Comparison of ENCODE assay signal across 21 cellular contexts in genomic region chr2:141641462-141641861, GRCh38.
DNase-seq lines count a peak whose midpoint lies in the region; ATAC-seq, FAIRE-seq and TF ChIP-seq lines count a peak whose summit lies in the region.
"Had no signal": no experiment of that assay in that cellular context is flagged by ENCODE, and none has a peak within 500 bp of the region (broad histone marks: within the 10 kb centered on the region; RNA-seq: fewer than 3 reads in every experiment).

No MANE protein-coding gene starts in this region.

- no peak overlapping the region for H3K27ac Mint-ChIP-seq in stimulated activated naive B cell treated with anti-CD40 and anti-IgM and Interleukin-4, amounts not matched to agents 10 μg/mL and 1 μg/mL and 100 μg/mL, for 72 hours
- H3K27ac Mint-ChIP-seq: activated naive CD8-positive, alpha-beta T cell; CD4-positive, alpha-beta memory T cell had no signal

- no peaks in the 10 kb centered on the region for H3K27me3 ChIP-seq in BJ (ENCODE audit: control insufficient read depth, insufficient read depth, low read length)
- H3K27me3 ChIP-seq: dorsolateral prefrontal cortex, SJSA1, uterus had no signal

- no peak for TF ChIP-seq EP300 in Ishikawa (IDR thresholded peaks at IDR 0.05; ENCODE audit: borderline replicate concordance)

- H3K4me3 ChIP-seq in BJ (ENCODE audit: low read depth, low read length): no peak overlapping the region
- H3K4me3 ChIP-seq: dorsolateral prefrontal cortex, SJSA1, uterus had no signal

- TF ChIP-seq RAD21 in Ishikawa (IDR thresholded peaks at IDR 0.05; ENCODE audit: low read depth): no peak

- no peak for FAIRE-seq in frontal cortex (lab: Jason Lieb, UNC)

- TF ChIP-seq CTCF in BJ (IDR thresholded peaks at IDR 0.05; ENCODE audit: insufficient read depth, low read depth, low read length): no peak

- DNase-seq in BJ (ENCODE audit: low read depth) (peak; percentile 0), astrocyte of the hippocampus (ENCODE audit: low read depth, low spot score) (peak; percentile 11), iris pigment epithelial cell (ENCODE audit: low read depth) (peak; percentile 34), frontal cortex (ENCODE audit: low spot score in 2 of 2) (no peak), NCI-H2029 (lab: John Stamatoyannopoulos, UW) (no peak), DMS 273 (lab: John Stamatoyannopoulos, UW; ENCODE audit: unreplicated experiment) (no peak)
- no peak for DNase-seq in stimulated activated naive B cell treated with anti-CD40 and anti-IgM and Interleukin-4, amounts not matched to agents 10 μg/mL and 1 μg/mL and 100 μg/mL, for 72 hours
- DNase-seq: activated CD4-positive, CD25-positive, alpha-beta regulatory T cell treated with anti-CD3 and anti-CD28 coated beads, Interleukin-2, amount 50 U/mL, for 72 hours; activated CD8-positive, alpha-beta memory T cell treated with anti-CD3 and anti-CD28 coated beads for 24 hours; activated T-cell treated with anti-CD3 and anti-CD28 coated beads, Interleukin-2, amount 50 U/mL, for 48 hours; caudate nucleus; CD4-positive, alpha-beta memory T cell; DMS53; dorsolateral prefrontal cortex; left ventricle myocardium superior; NCI-H1694; T1000; uterus had no signal

- H3K4me1 Mint-ChIP-seq in stimulated activated naive B cell treated with anti-CD40 and anti-IgM and Interleukin-4, amounts not matched to agents 10 μg/mL and 1 μg/mL and 100 μg/mL, for 72 hours: no peaks in the 10 kb centered on the region
- H3K4me1 Mint-ChIP-seq: CD4-positive, alpha-beta memory T cell had no signal

- H3K36me3 ChIP-seq in BJ (ENCODE audit: control insufficient read depth, insufficient read depth, low read length): no peaks in the 10 kb centered on the region
- H3K36me3 ChIP-seq: SJSA1, uterus had no signal

- POLR2A ChIA-PET in BJ (lab: Charles Lee): no interaction called here

- H3K4me3 Mint-ChIP-seq in stimulated activated naive B cell treated with anti-CD40 and anti-IgM and Interleukin-4, amounts not matched to agents 10 μg/mL and 1 μg/mL and 100 μg/mL, for 72 hours: no peak overlapping the region
- H3K4me3 Mint-ChIP-seq: activated naive CD8-positive, alpha-beta T cell; CD4-positive, alpha-beta memory T cell had no signal

- CTCF ChIA-PET in BJ (lab: Yijun Ruan, JAX): no interaction called here

- ATAC-seq in stimulated activated naive B cell treated with anti-CD40 and anti-IgM and Interleukin-4, amounts not matched to agents 10 μg/mL and 1 μg/mL and 100 μg/mL, for 72 hours (replicated peaks): no peak
- ATAC-seq: left ventricle myocardium superior had no signal

- H3K36me3 Mint-ChIP-seq in stimulated activated naive B cell treated with anti-CD40 and anti-IgM and Interleukin-4, amounts not matched to agents 10 μg/mL and 1 μg/mL and 100 μg/mL, for 72 hours: no peaks in the 10 kb centered on the region
- H3K36me3 Mint-ChIP-seq: activated naive CD8-positive, alpha-beta T cell; CD4-positive, alpha-beta memory T cell had no signal

- no peaks in the 10 kb centered on the region for H3K27me3 Mint-ChIP-seq in stimulated activated naive B cell treated with anti-CD40 and anti-IgM and Interleukin-4, amounts not matched to agents 10 μg/mL and 1 μg/mL and 100 μg/mL, for 72 hours
- H3K27me3 Mint-ChIP-seq: activated naive CD8-positive, alpha-beta T cell; CD4-positive, alpha-beta memory T cell had no signal

- peaks cover 0 to 1% of the 10 kb centered on the region in 2 donors for H3K9me3 Mint-ChIP-seq in stimulated activated naive B cell treated with anti-CD40 and anti-IgM and Interleukin-4, amounts not matched to agents 10 μg/mL and 1 μg/mL and 100 μg/mL, for 72 hours

TF ChIP-seq in Ishikawa, 13 proteins besides CTCF, POLR2A, EP300 and RAD21:
- TF ChIP-seq TAF1 (IDR thresholded peaks at IDR 0.05; ENCODE audit: low read depth) (no peak), REST (IDR thresholded peaks at IDR 0.05; ENCODE audit: low read depth) (no peak), NFIC (IDR thresholded peaks at IDR 0.05) (no peak), TEAD4 (IDR thresholded peaks at IDR 0.05) (0 out of 2 replicates have a peak, but pooled peaks have one; percentile 9), TCF12 (IDR thresholded peaks at IDR 0.05; ENCODE audit: low read depth) (no peak), YY1 (IDR thresholded peaks at IDR 0.05; ENCODE audit: low read depth) (no peak), FOXM1 (IDR thresholded peaks at IDR 0.05; ENCODE audit: borderline replicate concordance, low read depth) (no peak), ZBTB7A (IDR thresholded peaks at IDR 0.05; ENCODE audit: low read depth) (no peak)

Comparison
In these comparisons a context has a peak if more than half of its experiments do, and no peak if none do; other contexts are left out.
1. DNase-seq: peak in BJ (single experiment), astrocyte of the hippocampus (single experiment) and iris pigment epithelial cell (single experiment); none in frontal cortex (0 of 2), stimulated activated naive B cell treated with anti-CD40 and anti-IgM and Interleukin-4, amounts not matched to agents 10 μg/mL and 1 μg/mL and 100 μg/mL, for 72 hours (single experiment), NCI-H2029 (single experiment) and DMS 273 (single experiment).